ENCODE assay signal across 10 cellular contexts in genomic region chr12:94488449-94488848, GRCh38. TPM values are rescaled to one million over a fixed set of nuclear protein-coding genes. Genes with fewer than 3 reads are reported as not detected.
A peak's percentile ranks its signal among the peaks of the same experiment; 100 is the strongest.
DNase-seq lines count a peak whose midpoint lies in the region; ATAC-seq and TF ChIP-seq lines count a peak whose summit lies in the region.
"Had no signal": no experiment of that assay in that cellular context is flagged by ENCODE, and none has a peak within 500 bp of the region (broad histone marks: within the 10 kb centered on the region; RNA-seq: fewer than 3 reads in every experiment).

No MANE protein-coding gene starts in this region.

- H3K27me3 ChIP-seq in brain microvascular endothelial cell (replicated peaks): no peaks in the 10 kb centered on the region

- H3K9me3 Mint-ChIP-seq in activated CD8-positive, alpha-beta memory T cell treated with anti-CD3 and anti-CD28 coated beads, Interleukin-2, amount 10 ng/mL, durations not matched to agents 7 days and 5 days (ENCODE audit: low read depth): no peaks in the 10 kb centered on the region

- peaks cover 24% of the 10 kb centered on the region for H3K27me3 Mint-ChIP-seq in activated CD8-positive, alpha-beta memory T cell treated with anti-CD3 and anti-CD28 coated beads, Interleukin-2, amount 10 ng/mL, durations not matched to agents 7 days and 5 days

- H3K4me3 Mint-ChIP-seq in activated CD8-positive, alpha-beta memory T cell treated with anti-CD3 and anti-CD28 coated beads, Interleukin-2, amount 10 ng/mL, durations not matched to agents 7 days and 5 days: no peak overlapping the region

- H3K36me3 ChIP-seq in brain microvascular endothelial cell (replicated peaks): no peaks in the 10 kb centered on the region

- no peaks in the 10 kb centered on the region for H3K4me1 Mint-ChIP-seq in activated CD8-positive, alpha-beta memory T cell treated with anti-CD3 and anti-CD28 coated beads, Interleukin-2, amount 10 ng/mL, durations not matched to agents 7 days and 5 days

- ATAC-seq in GM18868 (IDR thresholded peaks at IDR 0.05; ENCODE audit: unreplicated experiment) (peak; percentile 100), GM21737 (IDR thresholded peaks at IDR 0.05; ENCODE audit: unreplicated experiment) (peak; percentile 97), HG03460 (IDR thresholded peaks at IDR 0.05; ENCODE audit: unreplicated experiment) (peak; percentile 95)
- no peak for ATAC-seq in activated CD8-positive, alpha-beta memory T cell treated with anti-CD3 and anti-CD28 coated beads, Interleukin-2, amount 10 ng/mL, durations not matched to agents 7 days and 5 days
- ATAC-seq: Panc1 had no signal

- H3K36me3 Mint-ChIP-seq in activated CD8-positive, alpha-beta memory T cell treated with anti-CD3 and anti-CD28 coated beads, Interleukin-2, amount 10 ng/mL, durations not matched to agents 7 days and 5 days: no peaks in the 10 kb centered on the region

- no peak overlapping the region for H3K27ac ChIP-seq in brain microvascular endothelial cell
- H3K27ac ChIP-seq in RWPE1: no peak overlapping the region

- in situ Hi-C loops in brain microvascular endothelial cell (cut with HindIII; ENCODE audit: low pct_ligation_motif_present, low sequenced_read_pairs): no loop called here

- no peak for TF ChIP-seq CTCF in brain microvascular endothelial cell (IDR thresholded peaks at IDR 0.05; ENCODE audit: low read depth, low read length, missing control alignments)
- TF ChIP-seq CTCF in RWPE1 (conservative IDR thresholded peaks at IDR 0.05; ENCODE audit: low read depth): no peak

- POLR2A ChIA-PET in RWPE1 (lab: Yijun Ruan, JAX; ENCODE audit: low non-redundant PET): no interaction called here

- no peak overlapping the region for H3K4me3 ChIP-seq in brain microvascular endothelial cell (ENCODE audit: low read depth, low read length)

- H3K27ac Mint-ChIP-seq in activated CD8-positive, alpha-beta memory T cell treated with anti-CD3 and anti-CD28 coated beads, Interleukin-2, amount 10 ng/mL, durations not matched to agents 7 days and 5 days: no peak overlapping the region

- peak; percentile 30 for DNase-seq in germinal center (ENCODE audit: low spot score)
- DNase-seq in brain microvascular endothelial cell: no peak
- DNase-seq in NCI-H1694 treated with DMSO at 0.1 percent for 48 hours (lab: John Stamatoyannopoulos, UW): no peak
- DNase-seq in activated CD8-positive, alpha-beta memory T cell treated with anti-CD3 and anti-CD28 coated beads, Interleukin-2, amount 10 ng/mL, durations not matched to agents 7 days and 5 days: no peak
- DNase-seq in RWPE1 (ENCODE audit: low spot score): no peak
- DNase-seq: DMS153 had no signal

- CTCF ChIA-PET in activated CD8-positive, alpha-beta memory T cell treated with anti-CD3 and anti-CD28 coated beads, Interleukin-2, amount 10 ng/mL, durations not matched to agents 7 days and 5 days (lab: Charles Lee): no interaction called here
- CTCF ChIA-PET in RWPE1 (lab: Yijun Ruan, JAX): no interaction called here

RNA-seq across cellular contexts. Expression of gene CEP83, which starts 28.8 kb away (rescaled TPM):
- total RNA-seq in activated CD8-positive, alpha-beta memory T cell treated with anti-CD3 and anti-CD28 coated beads, Interleukin-2, amount 10 ng/mL, durations not matched to agents 7 days and 5 days: 10 to 100 TPM; 17.1 to 20.1 TPM
